ENCODE assay signal across 1 cellular context in genomic region chr7:140877249-140877524, GRCh38.
A peak's percentile ranks its signal among the peaks of the same experiment; 100 is the strongest.
TF ChIP-seq lines count a peak whose summit lies in the region.

No MANE protein-coding gene starts in this region.

TF ChIP-seq in K562, 482 proteins besides CTCF, POLR2A, EP300 and RAD21:
- TF ChIP-seq RREB1 (CRISPR knock-in tag; IDR thresholded peaks at IDR 0.05) (no peak), CEBPG (CRISPR knock-in tag; IDR thresholded peaks at IDR 0.05) (peak; percentile 83), CEBPG (tag; conservative IDR thresholded peaks at IDR 0.05 in 1 of 2, IDR thresholded peaks at IDR 0.05 in 1 of 2) (peak; percentile 88 to 98), ZNF583 (CRISPR knock-in tag; IDR thresholded peaks at IDR 0.05) (no peak), ZNF408 (CRISPR knock-in tag; IDR thresholded peaks at IDR 0.05; ENCODE audit: low read depth) (no peak), CEBPB (tag; IDR thresholded peaks at IDR 0.05) (peak; percentile 90), NCOA1 (IDR thresholded peaks at IDR 0.05; ENCODE audit: low read depth) (no peak), ZNF778 (CRISPR knock-in tag; IDR thresholded peaks at IDR 0.05) (no peak), DIDO1 (tag; IDR thresholded peaks at IDR 0.05; ENCODE audit: low read depth) (no peak), FUS (optimal IDR thresholded peaks at IDR 0.05; ENCODE audit: low read depth, low read length) (no peak), POLR2AphosphoS2 (IDR thresholded peaks at IDR 0.05; ENCODE audit: low read length) (no peak)
- TF ChIP-seq, protein P1, sequence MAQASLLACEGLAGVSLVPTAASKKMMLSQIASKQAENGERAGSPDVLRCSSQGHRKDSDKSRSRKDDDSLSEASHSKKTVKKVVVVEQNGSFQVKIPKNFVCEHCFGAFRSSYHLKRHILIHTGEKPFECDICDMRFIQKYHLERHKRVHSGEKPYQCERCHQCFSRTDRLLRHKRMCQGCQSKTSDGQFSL (CRISPR knock-in tag; IDR thresholded peaks at IDR 0.05), result peak; percentile 63; the same call in 1 of the 2 replicates
- TF ChIP-seq, protein P1 (tag; IDR thresholded peaks at IDR 0.05), result peak in 1 of 2 experiments; percentile 58; a peak in 1 of 4 replicates
- TF ChIP-seq, protein P2, sequence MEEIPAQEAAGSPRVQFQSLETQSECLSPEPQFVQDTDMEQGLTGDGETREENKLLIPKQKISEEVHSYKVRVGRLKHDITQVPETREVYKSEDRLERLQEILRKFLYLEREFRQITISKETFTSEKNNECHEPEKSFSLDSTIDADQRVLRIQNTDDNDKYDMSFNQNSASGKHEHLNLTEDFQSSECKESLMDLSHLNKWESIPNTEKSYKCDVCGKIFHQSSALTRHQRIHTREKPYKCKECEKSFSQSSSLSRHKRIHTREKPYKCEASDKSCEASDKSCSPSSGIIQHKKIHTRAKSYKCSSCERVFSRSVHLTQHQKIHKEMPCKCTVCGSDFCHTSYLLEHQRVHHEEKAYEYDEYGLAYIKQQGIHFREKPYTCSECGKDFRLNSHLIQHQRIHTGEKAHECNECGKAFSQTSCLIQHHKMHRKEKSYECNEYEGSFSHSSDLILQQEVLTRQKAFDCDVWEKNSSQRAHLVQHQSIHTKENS (CRISPR knock-in tag; IDR thresholded peaks at IDR 0.05), result no peak
- TF ChIP-seq, protein P3, sequence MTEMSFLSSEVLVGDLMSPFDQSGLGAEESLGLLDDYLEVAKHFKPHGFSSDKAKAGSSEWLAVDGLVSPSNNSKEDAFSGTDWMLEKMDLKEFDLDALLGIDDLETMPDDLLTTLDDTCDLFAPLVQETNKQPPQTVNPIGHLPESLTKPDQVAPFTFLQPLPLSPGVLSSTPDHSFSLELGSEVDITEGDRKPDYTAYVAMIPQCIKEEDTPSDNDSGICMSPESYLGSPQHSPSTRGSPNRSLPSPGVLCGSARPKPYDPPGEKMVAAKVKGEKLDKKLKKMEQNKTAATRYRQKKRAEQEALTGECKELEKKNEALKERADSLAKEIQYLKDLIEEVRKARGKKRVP (CRISPR knock-in tag; IDR thresholded peaks at IDR 0.05), result no peak
- TF ChIP-seq, protein P4, sequence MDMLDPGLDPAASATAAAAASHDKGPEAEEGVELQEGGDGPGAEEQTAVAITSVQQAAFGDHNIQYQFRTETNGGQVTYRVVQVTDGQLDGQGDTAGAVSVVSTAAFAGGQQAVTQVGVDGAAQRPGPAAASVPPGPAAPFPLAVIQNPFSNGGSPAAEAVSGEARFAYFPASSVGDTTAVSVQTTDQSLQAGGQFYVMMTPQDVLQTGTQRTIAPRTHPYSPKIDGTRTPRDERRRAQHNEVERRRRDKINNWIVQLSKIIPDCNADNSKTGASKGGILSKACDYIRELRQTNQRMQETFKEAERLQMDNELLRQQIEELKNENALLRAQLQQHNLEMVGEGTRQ (CRISPR knock-in tag; IDR thresholded peaks at IDR 0.05), result no peak
